20 cellular contexts compared by ENCODE assay signal in genomic region chr2:139293992-139294548, GRCh38.
"Had no signal": no experiment of that assay in that cellular context is flagged by ENCODE, and none has a peak within 500 bp of the region (broad histone marks: within the 10 kb centered on the region; RNA-seq: fewer than 3 reads in every experiment).

No MANE protein-coding gene starts in this region.

- H3K27ac ChIP-seq: cardiac muscle cell, esophagus squamous epithelium, ovary, psoas muscle, stomach had no signal

- H3K4me1 ChIP-seq: esophagus squamous epithelium, psoas muscle, right lobe of liver, stomach had no signal

- DNase-seq: activated CD4-positive, alpha-beta T cell treated with anti-CD3 and anti-CD28 coated beads, Interleukin-2, amount 10 ng/mL, durations not matched to agents 7 days and 5 days; activated CD8-positive, alpha-beta T cell treated with anti-CD3 and anti-CD28 coated beads, Interleukin-2, amount 10 ng/mL, durations not matched to agents 7 days and 5 days; activated naive CD4-positive, alpha-beta T cell treated with Interleukin-2 at 50 U/mL for 16 hours; activated naive CD8-positive, alpha-beta T cell treated with anti-CD3 and anti-CD28 coated beads, Interleukin-2, amount 10 ng/mL, durations not matched to agents 7 days and 5 days; activated T-cell treated with anti-CD3 and anti-CD28 coated beads, Interleukin-2, amount 50 U/mL, for 24 hours; amygdala; effector CD8-positive, alpha-beta T cell; esophagus squamous epithelium; immature natural killer cell; kidney glomerular epithelial cell; mesenchymal stem cell; natural killer cell; ovary; psoas muscle; right lobe of liver; small intestine; stimulated activated CD4-positive, alpha-beta T cell treated with anti-CD3 and anti-CD28 coated beads, Interleukin-4, amount 100 ng/mL, for 1 hour; stomach; trophoblast cell had no signal

- H3K9me3 ChIP-seq: esophagus squamous epithelium, ovary, psoas muscle, right lobe of liver, stomach had no signal

- H3K36me3 ChIP-seq: cardiac muscle cell, esophagus squamous epithelium, ovary, right lobe of liver, stomach had no signal

- ATAC-seq: activated CD8-positive, alpha-beta T cell treated with anti-CD3 and anti-CD28 coated beads, Interleukin-2, amount 10 ng/mL, durations not matched to agents 7 days and 5 days; natural killer cell; psoas muscle had no signal

- H3K4me3 ChIP-seq: cardiac muscle cell, esophagus squamous epithelium, ovary, psoas muscle, right lobe of liver, stomach had no signal

- H3K27me3 ChIP-seq: cardiac muscle cell, esophagus squamous epithelium, ovary, right lobe of liver, stomach had no signal
